In the genomic region with DNA sequence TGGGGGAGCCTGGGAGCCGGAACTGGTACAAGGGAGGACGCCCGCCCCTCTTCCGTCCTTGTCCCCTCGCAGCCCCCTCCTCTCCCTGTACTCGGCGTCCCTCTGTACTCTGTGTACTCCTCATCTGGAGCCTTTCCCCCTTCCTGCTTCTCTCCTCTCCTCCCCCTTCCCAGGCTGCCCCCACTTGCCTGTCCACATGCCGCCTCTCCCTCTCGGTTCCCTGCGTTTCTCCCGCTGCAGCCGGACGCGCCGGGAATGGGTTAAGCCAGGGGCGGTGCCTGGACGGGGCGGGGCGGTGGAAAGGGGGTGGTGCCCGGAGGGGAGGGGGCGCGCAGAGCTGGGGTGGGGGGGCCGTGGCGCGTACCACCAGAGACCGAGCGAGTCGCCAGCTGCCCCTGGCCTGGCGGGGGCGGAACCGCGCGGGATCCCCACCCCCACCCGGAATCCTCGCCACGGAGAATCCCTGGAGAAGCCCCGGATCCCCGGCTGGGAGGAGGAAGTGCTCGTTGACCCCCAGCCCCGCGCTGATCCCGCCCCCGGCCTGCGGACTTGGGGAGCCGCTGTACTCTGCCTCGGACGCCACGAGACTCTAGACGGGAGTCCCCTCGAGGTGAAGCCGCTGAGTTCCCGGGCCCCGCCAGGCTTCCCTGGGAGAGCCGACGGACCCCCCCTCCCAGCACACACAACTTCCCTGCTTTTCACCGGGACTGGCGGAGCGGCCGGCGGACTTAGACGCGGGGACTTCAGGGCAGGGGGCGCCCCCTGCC, we compare ENCODE assay signal across 8 cellular contexts. TPM values are rescaled to one million over a fixed set of nuclear protein-coding genes. Genes with fewer than 3 reads are reported as not detected.
DNase-seq lines count a peak whose midpoint lies in the region; ATAC-seq and TF ChIP-seq lines count a peak whose summit lies in the region.

No MANE protein-coding gene starts in this region.

- H3K4me1 Mint-ChIP-seq in MCF 10A (ENCODE audit: insufficient read depth, unreplicated experiment): peaks cover 28% of the 10 kb centered on the region

- H3K4me3 Mint-ChIP-seq in MCF 10A (ENCODE audit: unreplicated experiment): peak overlapping the region; percentile 63

- H3K36me3 Mint-ChIP-seq in MCF 10A (ENCODE audit: insufficient read depth, unreplicated experiment): no peaks in the 10 kb centered on the region

- BruUV-seq in MCF 10A (replicated peaks; lab: Mats Ljungman, UMichigan): no TSS peak

- no peaks in the 10 kb centered on the region for H3K9me3 Mint-ChIP-seq in MCF 10A (ENCODE audit: unreplicated experiment)

- CTCF ChIA-PET in MCF 10A (lab: Yijun Ruan, JAX): interaction anchor here (1.1 kb wide), 1 partner anchor 25 kb away, joined by 4 read pairs; no protein-coding TSS in a partner anchor

- TF ChIP-seq CTCF in MCF 10A (IDR thresholded peaks at IDR 0.05; ENCODE audit: unreplicated experiment): no peak

- H3K4me3 ChIP-seq in skeletal muscle cell (ENCODE audit: low read depth, low read length): peak overlapping the region; percentile 57

- no peak for ATAC-seq in GM19351 (IDR thresholded peaks at IDR 0.05; ENCODE audit: unreplicated experiment)

- no peaks in the 10 kb centered on the region for H3K27me3 Mint-ChIP-seq in MCF 10A (ENCODE audit: insufficient read depth, unreplicated experiment)

- no peak overlapping the region for H3K27ac Mint-ChIP-seq in MCF 10A (ENCODE audit: low read depth, unreplicated experiment)

- intact Hi-C loops in MCF 10A (cut with micrococcal nuclease): no loop called here

- DNase-seq in NCI-H2196 (lab: John Stamatoyannopoulos, UW; ENCODE audit: unreplicated experiment) (peak; percentile 11), NCI-H2196 treated with DMSO at 0.1 percent for 48 hours (lab: John Stamatoyannopoulos, UW; ENCODE audit: unreplicated experiment) (no peak), NCI-H69 (lab: John Stamatoyannopoulos, UW) (peak; percentile 69), MCF 10A (ENCODE audit: unreplicated experiment) (no peak), iPS-NIHi11 (ENCODE audit: low spot score) (peak; percentile 86), skeletal muscle cell (ENCODE audit: low read depth) (no peak), AML-193 (lab: John Stamatoyannopoulos, UW) (no peak)

- POLR2A ChIA-PET in MCF 10A (lab: Yijun Ruan, JAX): interaction anchor here (0.5 to 1.1 kb wide), 2 partner anchors 22 to 335 kb away, joined by 3 read pairs; no protein-coding TSS in a partner anchor

RNA-seq across cellular contexts. Expression of gene GJD3, which starts 22.5 kb away (rescaled TPM):
- not detected in 2 replicates for total RNA-seq in MCF 10A (2022)

RNA-seq across cellular contexts. Expression of gene RARA, which starts 33.0 kb away (rescaled TPM):
- 12.2 and 12.6 TPM in 2 replicates for total RNA-seq in MCF 10A (2022)

RNA-seq across cellular contexts. Expression of gene CDC6, which starts 54.3 kb away (rescaled TPM):
- 70.0 and 96.8 TPM in 2 replicates for total RNA-seq in MCF 10A (2022)

Comparison
In these comparisons a context has a peak if more than half of its experiments do, and no peak if none do; other contexts are left out.
1. DNase-seq: peak in NCI-H2196 (single experiment), NCI-H69 (single experiment) and iPS-NIHi11 (single experiment); none in NCI-H2196 treated with DMSO at 0.1 percent for 48 hours (single experiment), MCF 10A (single experiment), skeletal muscle cell (single experiment) and AML-193 (0 of 2).